Comparison of ENCODE assay signal across 1 cellular context in the genomic region with DNA sequence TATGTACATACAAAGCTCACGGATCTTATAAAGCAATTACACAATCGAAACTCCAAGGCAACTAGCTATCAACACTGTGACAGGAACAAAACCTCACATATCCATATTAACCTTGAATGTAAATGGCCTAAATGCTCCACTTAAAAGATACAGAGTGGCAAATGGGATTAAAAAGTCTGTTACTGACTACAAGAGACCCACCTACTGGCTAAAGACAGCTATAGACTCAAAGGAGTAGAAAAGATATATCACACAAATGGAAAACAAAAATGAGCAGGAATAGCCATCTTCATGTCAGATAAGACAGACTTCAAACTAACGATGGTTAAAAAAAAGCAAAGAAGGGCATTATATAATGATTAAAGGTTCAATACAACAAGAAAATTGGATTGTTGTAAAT.
TF ChIP-seq lines count a peak whose summit lies in the region.

No MANE protein-coding gene starts in this region.

TF ChIP-seq in WTC11, 78 proteins besides CTCF, POLR2A, EP300 and RAD21 (continued from another document):
- TF ChIP-seq ATF6 (CRISPR knock-in tag; IDR thresholded peaks at IDR 0.05): no peak
- TF ChIP-seq, protein P1, sequence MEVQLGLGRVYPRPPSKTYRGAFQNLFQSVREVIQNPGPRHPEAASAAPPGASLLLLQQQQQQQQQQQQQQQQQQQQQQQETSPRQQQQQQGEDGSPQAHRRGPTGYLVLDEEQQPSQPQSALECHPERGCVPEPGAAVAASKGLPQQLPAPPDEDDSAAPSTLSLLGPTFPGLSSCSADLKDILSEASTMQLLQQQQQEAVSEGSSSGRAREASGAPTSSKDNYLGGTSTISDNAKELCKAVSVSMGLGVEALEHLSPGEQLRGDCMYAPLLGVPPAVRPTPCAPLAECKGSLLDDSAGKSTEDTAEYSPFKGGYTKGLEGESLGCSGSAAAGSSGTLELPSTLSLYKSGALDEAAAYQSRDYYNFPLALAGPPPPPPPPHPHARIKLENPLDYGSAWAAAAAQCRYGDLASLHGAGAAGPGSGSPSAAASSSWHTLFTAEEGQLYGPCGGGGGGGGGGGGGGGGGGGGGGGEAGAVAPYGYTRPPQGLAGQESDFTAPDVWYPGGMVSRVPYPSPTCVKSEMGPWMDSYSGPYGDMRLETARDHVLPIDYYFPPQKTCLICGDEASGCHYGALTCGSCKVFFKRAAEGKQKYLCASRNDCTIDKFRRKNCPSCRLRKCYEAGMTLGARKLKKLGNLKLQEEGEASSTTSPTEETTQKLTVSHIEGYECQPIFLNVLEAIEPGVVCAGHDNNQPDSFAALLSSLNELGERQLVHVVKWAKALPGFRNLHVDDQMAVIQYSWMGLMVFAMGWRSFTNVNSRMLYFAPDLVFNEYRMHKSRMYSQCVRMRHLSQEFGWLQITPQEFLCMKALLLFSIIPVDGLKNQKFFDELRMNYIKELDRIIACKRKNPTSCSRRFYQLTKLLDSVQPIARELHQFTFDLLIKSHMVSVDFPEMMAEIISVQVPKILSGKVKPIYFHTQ (CRISPR knock-in tag; IDR thresholded peaks at IDR 0.05): no peak
- no peak for TF ChIP-seq SP1 (CRISPR knock-in tag; conservative IDR thresholded peaks at IDR 0.05)
- no peak for TF ChIP-seq E2F1 (CRISPR knock-in tag; IDR thresholded peaks at IDR 0.05)
- TF ChIP-seq NFYB (CRISPR knock-in tag; conservative IDR thresholded peaks at IDR 0.05; ENCODE audit: low read depth): no peak
